Comparison of ENCODE assay signal across 19 cellular contexts in the genomic region with DNA sequence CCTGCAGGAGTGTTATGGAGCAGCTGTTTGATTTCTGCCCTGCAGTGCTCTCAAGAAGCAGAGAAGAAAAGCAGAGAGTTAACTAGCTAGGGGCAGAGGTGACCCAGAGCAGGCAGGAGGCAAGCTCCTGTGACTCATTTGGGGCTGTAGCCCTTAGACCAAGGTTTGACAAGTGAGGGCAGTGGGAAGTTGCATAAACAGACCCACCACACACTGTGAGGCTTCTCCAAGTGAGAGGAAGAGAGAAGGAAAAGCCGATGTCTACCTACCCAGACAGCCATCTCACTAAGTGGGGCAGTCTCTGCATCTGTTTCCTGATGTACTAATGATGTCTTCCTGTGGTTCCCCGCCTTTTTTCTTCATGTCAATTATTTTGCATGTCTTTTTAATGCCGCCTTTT.
DNase-seq lines count a peak whose midpoint lies in the region; ATAC-seq and FAIRE-seq lines count a peak whose summit lies in the region.
"Had no signal": no experiment of that assay in that cellular context is flagged by ENCODE, and none has a peak within 500 bp of the region (broad histone marks: within the 10 kb centered on the region; RNA-seq: fewer than 3 reads in every experiment).

No MANE protein-coding gene starts in this region.

- peaks cover 0 to 3% of the 10 kb centered on the region in 2 experiments for H3K27me3 ChIP-seq in mesenchymal stem cell (ENCODE audit: control insufficient read depth in 1 of 2, insufficient read depth in 1 of 2, low read length in 2 of 2)
- H3K27me3 ChIP-seq: colonic mucosa, esophagus squamous epithelium had no signal

- no peak overlapping the region for H3K23ac ChIP-seq in mesenchymal stem cell (ENCODE audit: low read length in 2 of 2)

- no peak overlapping the region for H2BK5ac ChIP-seq in mesenchymal stem cell (ENCODE audit: low read depth, low read length, poor library complexity, severe bottlenecking)

- no peak overlapping the region for H4K8ac ChIP-seq in mesenchymal stem cell (ENCODE audit: low read length)

- H3K79me1 ChIP-seq in mesenchymal stem cell (replicated peaks; ENCODE audit: low read length, poor library complexity, severe bottlenecking), result no peaks in the 10 kb centered on the region

- H2BK120ac ChIP-seq in mesenchymal stem cell (ENCODE audit: low read depth, low read length), result no peak overlapping the region

- H2AK5ac ChIP-seq in mesenchymal stem cell (ENCODE audit: low read length, severe bottlenecking), result no peak overlapping the region

- H2BK12ac ChIP-seq in mesenchymal stem cell (ENCODE audit: low read length in 2 of 2), result no peak overlapping the region

- no peak overlapping the region for H3K27ac ChIP-seq in mesenchymal stem cell (ENCODE audit: low read length, poor library complexity, severe bottlenecking)
- H3K27ac ChIP-seq: colonic mucosa, esophagus squamous epithelium, lower lobe of right lung, skin epidermis had no signal

- H3K4me2 ChIP-seq in mesenchymal stem cell (ENCODE audit: low read length, poor library complexity, severe bottlenecking), result no peak overlapping the region

- FAIRE-seq in frontal cortex (lab: Jason Lieb, UNC), result no peak

- H2AFZ ChIP-seq in mesenchymal stem cell (ENCODE audit: low read depth, low read length), result no peak overlapping the region

- no peaks in the 10 kb centered on the region for H3K9me3 ChIP-seq in mesenchymal stem cell (ENCODE audit: control insufficient read depth, low read length)
- H3K9me3 ChIP-seq: colonic mucosa, esophagus squamous epithelium, HAP-1, lower lobe of right lung had no signal

- H3K36me3 ChIP-seq in mesenchymal stem cell (ENCODE audit: control insufficient read depth in 1 of 2, insufficient read depth in 2 of 2, low read depth in 1 of 2, low read length in 2 of 2), result no peaks in the 10 kb centered on the region
- H3K36me3 ChIP-seq: colonic mucosa, esophagus squamous epithelium, HAP-1, lower lobe of right lung had no signal

- peak; percentile 42 for DNase-seq in ELR (ENCODE audit: low read depth)
- DNase-seq in MV-4-11 (lab: John Stamatoyannopoulos, UW), result peak; percentile 84
- peak; percentile 71 for DNase-seq in amniotic epithelial cell (ENCODE audit: low read depth)
- DNase-seq in mesenchymal stem cell, result peak; percentile 63
- DNase-seq in HT-29 (ENCODE audit: low spot score), result no peak
- no peak for DNase-seq in frontal cortex (ENCODE audit: low spot score in 2 of 2)
- DNase-seq: activated CD4-positive, alpha-beta T cell treated with anti-CD3 and anti-CD28 coated beads, Interleukin-2, amount 10 ng/mL, durations not matched to agents 7 days and 5 days; activated T-cell treated with anti-CD3 and anti-CD28 coated beads, Interleukin-2, amount 50 U/mL, for 48 hours; CD8-positive, alpha-beta T cell; colonic mucosa; esophagus squamous epithelium; lower lobe of right lung; occipital lobe; stimulated activated naive CD8-positive, alpha-beta T cell treated with anti-CD3 and anti-CD28 coated beads, Interleukin-15, amount 100 ng/mL, for 72 hours; T-helper 1 cell had no signal

- H3K4me1 ChIP-seq in mesenchymal stem cell (ENCODE audit: control insufficient read depth, insufficient read depth, low read depth, low read length), result peaks cover 3% of the 10 kb centered on the region
- H3K4me1 ChIP-seq: colonic mucosa, esophagus squamous epithelium, HAP-1 had no signal

- H3K9ac ChIP-seq in mesenchymal stem cell (ENCODE audit: low read length), result no peak overlapping the region

- no peak overlapping the region for H3K4me3 ChIP-seq in mesenchymal stem cell (ENCODE audit: insufficient read depth in 1 of 2, low read depth in 1 of 2, low read length in 2 of 2)
- H3K4me3 ChIP-seq: colonic mucosa, esophagus squamous epithelium, HAP-1, lower lobe of right lung, skin epidermis had no signal

- no peak overlapping the region for H2BK15ac ChIP-seq in mesenchymal stem cell (ENCODE audit: low read depth, poor library complexity, severe bottlenecking)

- ATAC-seq in GM21367 (IDR thresholded peaks at IDR 0.05; ENCODE audit: unreplicated experiment) (no peak), GM18502 (IDR thresholded peaks at IDR 0.05; ENCODE audit: poor library complexity, unreplicated experiment) (no peak)
- ATAC-seq: CD8-positive, alpha-beta T cell; lower lobe of right lung; stimulated activated naive CD8-positive, alpha-beta T cell treated with anti-CD3 and anti-CD28 coated beads, Interleukin-15, amount 100 ng/mL, for 72 hours had no signal

- H4K91ac ChIP-seq in mesenchymal stem cell (ENCODE audit: low read length), result no peak overlapping the region

- peak overlapping the region in 1 of 2 experiments; percentile 5 for H3K18ac ChIP-seq in mesenchymal stem cell (ENCODE audit: low read depth in 1 of 2, low read length in 2 of 2)

- H3K14ac ChIP-seq in mesenchymal stem cell (ENCODE audit: low read length in 2 of 2), result no peak overlapping the region

- no peak overlapping the region for H3K4ac ChIP-seq in mesenchymal stem cell (ENCODE audit: low read depth in 1 of 2, low read length in 2 of 2)

- WGBS in mesenchymal stem cell, result no CpG with 5 or more reads among the region's 3 CpGs

Comparison
In these comparisons a context has a peak if more than half of its experiments do, and no peak if none do; other contexts are left out.
1. DNase-seq: peak in ELR (single experiment), MV-4-11 (single experiment), amniotic epithelial cell (single experiment) and mesenchymal stem cell (single experiment); none in HT-29 (single experiment) and frontal cortex (0 of 2).